1 cellular context compared by ENCODE assay signal in genomic region chr14:81162941-81163340, GRCh38.
TF ChIP-seq lines count a peak whose summit lies in the region.

No MANE protein-coding gene starts in this region.

TF ChIP-seq in IMR-90, 13 proteins besides CTCF, POLR2A, EP300 and RAD21 (continued from another document):
- TF ChIP-seq MXI1 (IDR thresholded peaks at IDR 0.05; ENCODE audit: borderline replicate concordance, low read depth, low read length) = no peak
